27 cellular contexts compared by ENCODE assay signal in genomic region chr11:84036664-84037194, GRCh38.
"Had no signal": no experiment of that assay in that cellular context is flagged by ENCODE, and none has a peak within 500 bp of the region (broad histone marks: within the 10 kb centered on the region; RNA-seq: fewer than 3 reads in every experiment).

No MANE protein-coding gene starts in this region.

- H3K4me3 ChIP-seq: colonic mucosa, heart right ventricle, left lung, lower lobe of right lung, mucosa of descending colon had no signal

- H3K36me3 Mint-ChIP-seq: mesothelial cell of epicardium; naive B cell; naive thymus-derived CD8-positive, alpha-beta T cell had no signal

- H3K36me3 ChIP-seq: colonic mucosa, heart right ventricle, left lung, lower lobe of right lung had no signal

- H3K27ac ChIP-seq: colonic mucosa, epithelial cell of prostate, foreskin keratinocyte, heart right ventricle, lower lobe of right lung had no signal

- FAIRE-seq: endometrium, frontal cortex, islet of Langerhans, keratinocyte had no signal

- H3K27me3 ChIP-seq: colonic mucosa, foreskin keratinocyte, heart right ventricle, left lung had no signal

- DNase-seq: colonic mucosa; cortex of kidney; effector CD8-positive, alpha-beta T cell; effector memory CD8-positive, alpha-beta T cell; endodermal cell; erythroblast; foreskin keratinocyte; glutamatergic neuron; head of caudate nucleus; heart right ventricle; hippocampal formation; left colon; left lung; left ventricle myocardium superior; lower lobe of right lung; mesenchymal stem cell; mucosa of descending colon; naive B cell; naive thymus-derived CD8-positive, alpha-beta T cell had no signal

- H3K27ac Mint-ChIP-seq: dendritic cell treated with granulocyte-macrophage colony-stimulating factor and Interleukin-4, amounts not matched to agents 40 ng/mL and 50 ng/mL, for 4 days; effector memory CD8-positive, alpha-beta T cell; endodermal cell; mesothelial cell of epicardium; naive B cell; naive thymus-derived CD8-positive, alpha-beta T cell had no signal

- H3K4me1 ChIP-seq: colonic mucosa, foreskin keratinocyte, heart right ventricle, lower lobe of right lung had no signal

- H3K9me3 ChIP-seq: colonic mucosa, lower lobe of right lung, mucosa of descending colon had no signal

- ATAC-seq: effector memory CD8-positive, alpha-beta T cell; esophagus mucosa; foreskin keratinocyte; heart right ventricle; left colon; left ventricle myocardium superior; lower lobe of right lung; mucosa of descending colon; naive thymus-derived CD8-positive, alpha-beta T cell had no signal
